ENCODE assay signal across 14 cellular contexts in the genomic region with DNA sequence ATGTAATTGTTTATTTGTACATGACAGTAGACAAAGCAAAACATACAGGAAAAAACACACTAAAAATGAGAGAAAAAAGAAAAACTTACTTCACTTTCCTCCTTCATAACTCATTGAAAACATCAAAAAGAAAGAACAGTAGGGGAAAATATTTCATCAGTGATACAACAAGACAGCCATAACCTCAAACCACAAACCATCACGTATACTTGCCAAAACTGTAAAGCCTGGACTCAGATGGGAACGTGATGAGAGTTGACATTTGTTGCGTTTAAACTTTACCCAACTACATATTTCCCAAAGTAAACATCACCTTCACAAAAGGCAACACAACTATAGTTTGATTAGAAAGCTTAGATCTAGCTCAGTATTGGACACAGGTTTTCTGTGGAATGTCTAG.
DNase-seq lines count a peak whose midpoint lies in the region; ATAC-seq and TF ChIP-seq lines count a peak whose summit lies in the region.
"Had no signal": no experiment of that assay in that cellular context is flagged by ENCODE, and none has a peak within 500 bp of the region (broad histone marks: within the 10 kb centered on the region; RNA-seq: fewer than 3 reads in every experiment).

No MANE protein-coding gene starts in this region.

- H3K4me2 ChIP-seq in Karpas-422 (ENCODE audit: low read depth, low read length, poor library complexity, severe bottlenecking) = no peak overlapping the region

- no peaks in the 10 kb centered on the region for H3K9me2 ChIP-seq in Karpas-422 (replicated peaks; ENCODE audit: insufficient read depth, low read length)

- H3K27me3 ChIP-seq in AG04450 (ENCODE audit: control insufficient read depth, insufficient read depth, low read length) (no peaks in the 10 kb centered on the region), Karpas-422 (ENCODE audit: low read length) (no peaks in the 10 kb centered on the region)
- H3K27me3 ChIP-seq: ovary had no signal

- no peaks in the 10 kb centered on the region for H3K4me1 ChIP-seq in Karpas-422 (ENCODE audit: low read length)

- DNase-seq in AG04450 (ENCODE audit: low read depth, low spot score) = peak; percentile 59
- peak; percentile 56 for DNase-seq in HS-5 (ENCODE audit: low read depth)
- peak; percentile 86 for DNase-seq in astrocyte of the hippocampus (ENCODE audit: low read depth, low spot score)
- peak; percentile 96 for DNase-seq in iris pigment epithelial cell (ENCODE audit: low read depth)
- no peak for DNase-seq in Karpas-422
- DNase-seq in DMS153 (lab: John Stamatoyannopoulos, UW) = no peak
- DNase-seq in NCI-H187 treated with DMSO at 0.1 percent for 48 hours (lab: John Stamatoyannopoulos, UW) = no peak
- DNase-seq: activated CD4-positive, alpha-beta T cell treated with anti-CD3 and anti-CD28 coated beads for 4 hours; CD4-positive, alpha-beta memory T cell; NCI-H2081; NK-92 treated with Interleukin-12 subunit alpha and Interleukin-12 subunit beta, amount 100 ng/mL, for 24 hours; ovary; SW 1271 had no signal

- POLR2A ChIA-PET in AG04450 (lab: Yijun Ruan, JAX) = interaction anchor here (1.5 kb wide), 1 partner anchor 14 kb away, joined by 4 read pairs; no protein-coding TSS in a partner anchor

- CTCF ChIA-PET in AG04450 (lab: Charles Lee) = no interaction called here

- TF ChIP-seq CTCF in AG04450 (IDR thresholded peaks at IDR 0.05; ENCODE audit: low read depth, low read length) = no peak

- H3K79me2 ChIP-seq in Karpas-422 (ENCODE audit: low read length) = no peaks in the 10 kb centered on the region

- H4K20me1 ChIP-seq in Karpas-422 (ENCODE audit: insufficient read depth, low read depth, low read length) = no peaks in the 10 kb centered on the region

- no peak overlapping the region for H3K9ac ChIP-seq in Karpas-422 (ENCODE audit: low read length)

- ATAC-seq in HG03280 (IDR thresholded peaks at IDR 0.05; ENCODE audit: unreplicated experiment) = no peak

- no peak overlapping the region for H2AFZ ChIP-seq in Karpas-422 (ENCODE audit: low read length)

- H3K9me3 ChIP-seq in AG04450 (ENCODE audit: control insufficient read depth, insufficient read depth, low read length) (no peaks in the 10 kb centered on the region), Karpas-422 (ENCODE audit: low read length) (peaks cover 23% of the 10 kb centered on the region)
- H3K9me3 ChIP-seq: ovary had no signal

- H3K36me3 ChIP-seq in Karpas-422 (ENCODE audit: insufficient read depth, low read length) = no peaks in the 10 kb centered on the region
- H3K36me3 ChIP-seq: ovary had no signal

- no peak overlapping the region for H3K4me3 ChIP-seq in AG04450 (ENCODE audit: low read depth, low read length)
- no peak overlapping the region for H3K4me3 ChIP-seq in Karpas-422 (ENCODE audit: low read length)
- H3K4me3 ChIP-seq: ovary had no signal

- H3K27ac ChIP-seq in AG04450 (ENCODE audit: low read depth, low read length) = no peak overlapping the region
- no peak overlapping the region for H3K27ac ChIP-seq in Karpas-422 (ENCODE audit: low read length)
- H3K27ac ChIP-seq: ovary had no signal

Comparison
In these comparisons a context has a peak if more than half of its experiments do, and no peak if none do; other contexts are left out.
1. DNase-seq: peak in AG04450 (single experiment), HS-5 (single experiment), astrocyte of the hippocampus (single experiment) and iris pigment epithelial cell (single experiment); none in Karpas-422 (single experiment), DMS153 (single experiment) and NCI-H187 treated with DMSO at 0.1 percent for 48 hours (single experiment).